ENCODE assay signal across 23 cellular contexts in genomic region chr15:70643783-70644125, GRCh38.
A peak's percentile ranks its signal among the peaks of the same experiment; 100 is the strongest.
DNase-seq lines count a peak whose midpoint lies in the region; ATAC-seq, FAIRE-seq and TF ChIP-seq lines count a peak whose summit lies in the region.
"Had no signal": no experiment of that assay in that cellular context is flagged by ENCODE, and none has a peak within 500 bp of the region (broad histone marks: within the 10 kb centered on the region; RNA-seq: fewer than 3 reads in every experiment).

No MANE protein-coding gene starts in this region.

- H2AFZ ChIP-seq in IMR-90 (replicated peaks; ENCODE audit: low read length, poor library complexity) (no peak overlapping the region), astrocyte (ENCODE audit: low read depth, low read length) (no peak overlapping the region)

- H3K9me1 ChIP-seq in IMR-90 (ENCODE audit: insufficient read depth, low read length), result peaks cover 7% of the 10 kb centered on the region

- no peak overlapping the region; the same call in 1 of the 2 replicates for H2AK5ac ChIP-seq in IMR-90 (ENCODE audit: low read depth, low read length)

- no peak overlapping the region; the same call in 1 of the 2 replicates for H3K18ac ChIP-seq in IMR-90 (ENCODE audit: low read depth, low read length)

- ATAC-seq in IMR-90 (ENCODE audit: low read depth) (peak; percentile 36), left colon (peak; percentile 81)
- ATAC-seq: activated CD4-positive, CD25-positive, alpha-beta regulatory T cell treated with anti-CD3 and anti-CD28 coated beads, Interleukin-2, amount 50 U/mL, for 24 hours; GM12878; stimulated activated memory B cell treated with anti-CD40 and anti-IgM and Interleukin-4, amounts not matched to agents 10 μg/mL and 1 μg/mL and 100 μg/mL, for 72 hours; T-helper 17 cell had no signal

- H3K27ac Mint-ChIP-seq in Caco-2 (ENCODE audit: unreplicated experiment) (peak overlapping the region; percentile 27), astrocyte (ENCODE audit: unreplicated experiment) (no peak overlapping the region)
- H3K27ac Mint-ChIP-seq in activated CD4-positive, alpha-beta memory T cell treated with anti-CD3 and anti-CD28 coated beads for 36 hours, result no peak overlapping the region
- H3K27ac Mint-ChIP-seq: activated naive CD4-positive, alpha-beta T cell treated with anti-CD3 and anti-CD28 coated beads for 36 hours; B cell; stimulated activated memory B cell treated with anti-CD40 and anti-IgM and Interleukin-4, amounts not matched to agents 10 μg/mL and 1 μg/mL and 100 μg/mL, for 72 hours; T-helper 17 cell had no signal

- H4K20me1 ChIP-seq in IMR-90 (ENCODE audit: insufficient read depth, low read length) (no peaks in the 10 kb centered on the region), astrocyte (ENCODE audit: insufficient read depth, low read length) (no peaks in the 10 kb centered on the region)

- peaks cover 32% of the 10 kb centered on the region for H3K4me1 Mint-ChIP-seq in Caco-2 (ENCODE audit: low read depth, unreplicated experiment)
- H3K4me1 Mint-ChIP-seq in astrocyte (ENCODE audit: low read depth, unreplicated experiment), result peaks cover 19% of the 10 kb centered on the region
- no peaks in the 10 kb centered on the region for H3K4me1 Mint-ChIP-seq in activated CD4-positive, alpha-beta memory T cell treated with anti-CD3 and anti-CD28 coated beads for 36 hours (ENCODE audit: low read depth)
- H3K4me1 Mint-ChIP-seq: B cell; stimulated activated memory B cell treated with anti-CD40 and anti-IgM and Interleukin-4, amounts not matched to agents 10 μg/mL and 1 μg/mL and 100 μg/mL, for 72 hours; T-helper 17 cell had no signal

- TF ChIP-seq CTCF in Caco-2 (IDR thresholded peaks at IDR 0.05; ENCODE audit: insufficient read depth in 1 of 2, low read depth in 1 of 2, low read length in 1 of 2, severe bottlenecking in 1 of 2, unreplicated experiment in 1 of 2) (no peak), IMR-90 (conservative IDR thresholded peaks at IDR 0.05; ENCODE audit: low read depth, low read length) (no peak), astrocyte (IDR thresholded peaks at IDR 0.05; ENCODE audit: insufficient read depth, low read depth, low read length) (no peak)

- BruUV-seq in Caco-2 (replicated peaks; lab: Mats Ljungman, UMichigan), result no TSS peak
- no TSS peak for BruUV-seq in IMR-90 (replicated peaks; lab: Mats Ljungman, UMichigan)

- H3K4me1 ChIP-seq in Caco-2 (peaks cover 24% of the 10 kb centered on the region), IMR-90 (ENCODE audit: control insufficient read depth, insufficient read depth, low read length) (peaks cover 9% of the 10 kb centered on the region), astrocyte (ENCODE audit: insufficient read depth, low read length) (peaks cover 7% of the 10 kb centered on the region)
- H3K4me1 ChIP-seq: upper lobe of left lung had no signal

- intact Hi-C loops in Caco-2 (cut with micrococcal nuclease; ENCODE audit: unreplicated experiment), result no loop called here
- intact Hi-C loops in IMR-90 (cut with micrococcal nuclease), result no loop called here
- intact Hi-C loops in left colon (cut with DNase I, micrococcal nuclease), result no loop called here
- intact Hi-C loops in activated CD4-positive, alpha-beta memory T cell treated with anti-CD3 and anti-CD28 coated beads for 36 hours (cut with micrococcal nuclease), result no loop called here

- peak overlapping the region; percentile 3; the same call in 1 of the 2 replicates for H3K56ac ChIP-seq in IMR-90 (ENCODE audit: extremely low read depth, insufficient read depth, low read length)

- TF ChIP-seq RAD21 in IMR-90 (IDR thresholded peaks at IDR 0.05; ENCODE audit: low read length), result no peak

- H3K4me2 ChIP-seq in IMR-90 (ENCODE audit: low read depth, low read length), result no peak overlapping the region
- H3K4me2 ChIP-seq in astrocyte (ENCODE audit: low read length), result peak overlapping the region; percentile 45

- H2AK9ac ChIP-seq in IMR-90 (replicated peaks; ENCODE audit: low read depth, low read length, poor library complexity), result no peak overlapping the region

- no CpG with 5 or more reads among the region's 1 CpG for WGBS in IMR-90 (ENCODE audit: extremely low coverage in 2 of 2, insufficient read length in 1 of 2), 2 experiments

- H3K27me3 ChIP-seq in Caco-2 (replicated peaks; ENCODE audit: control insufficient read depth, insufficient read depth, low read length) (no peaks in the 10 kb centered on the region), IMR-90 (ENCODE audit: control insufficient read depth, insufficient read depth, low read length) (no peaks in the 10 kb centered on the region), astrocyte (ENCODE audit: insufficient read depth, low read length) (no peaks in the 10 kb centered on the region)
- H3K27me3 ChIP-seq: Peyer's patch, upper lobe of left lung had no signal

- no peak overlapping the region for H4K5ac ChIP-seq in IMR-90 (ENCODE audit: low read depth, low read length)

- no peaks in the 10 kb centered on the region for H3K27me3 Mint-ChIP-seq in Caco-2 (ENCODE audit: insufficient read depth, unreplicated experiment)
- no peaks in the 10 kb centered on the region for H3K27me3 Mint-ChIP-seq in astrocyte (ENCODE audit: low read depth, unreplicated experiment)
- H3K27me3 Mint-ChIP-seq in activated CD4-positive, alpha-beta memory T cell treated with anti-CD3 and anti-CD28 coated beads for 36 hours, result peaks cover 3% of the 10 kb centered on the region

- FAIRE-seq in astrocyte (lab: Jason Lieb, UNC), result no peak
- FAIRE-seq: GM12878 had no signal

- H3K4me3 Mint-ChIP-seq in Caco-2 (ENCODE audit: unreplicated experiment) (peak overlapping the region; percentile 4), astrocyte (ENCODE audit: unreplicated experiment) (no peak overlapping the region)
- no peak overlapping the region for H3K4me3 Mint-ChIP-seq in activated CD4-positive, alpha-beta memory T cell treated with anti-CD3 and anti-CD28 coated beads for 36 hours
- H3K4me3 Mint-ChIP-seq: activated naive CD4-positive, alpha-beta T cell treated with anti-CD3 and anti-CD28 coated beads for 36 hours; B cell; stimulated activated memory B cell treated with anti-CD40 and anti-IgM and Interleukin-4, amounts not matched to agents 10 μg/mL and 1 μg/mL and 100 μg/mL, for 72 hours; T-helper 17 cell had no signal

- no peak for TF ChIP-seq POLR2A in IMR-90 (IDR thresholded peaks at IDR 0.05; ENCODE audit: low read depth, low read length)

- POLR2A ChIA-PET in Caco-2 (lab: Charles Lee) (no interaction called here), IMR-90 (lab: Charles Lee; ENCODE audit: unreplicated experiment) (no interaction called here)
- POLR2A ChIA-PET in activated CD4-positive, alpha-beta memory T cell treated with anti-CD3 and anti-CD28 coated beads for 36 hours (lab: Charles Lee), result no interaction called here

- no peak overlapping the region for H3K9ac ChIP-seq in IMR-90 (ENCODE audit: low read depth, low read length)
- no peak overlapping the region for H3K9ac ChIP-seq in astrocyte (ENCODE audit: low read length)

- H2BK15ac ChIP-seq in IMR-90 (ENCODE audit: low read depth, low read length), result no peak overlapping the region

- no peak overlapping the region for H2BK5ac ChIP-seq in IMR-90 (ENCODE audit: low read depth, low read length, poor library complexity, severe bottlenecking)

- H3K4me3 ChIP-seq in Caco-2 (ENCODE audit: low read depth, low read length) (no peak overlapping the region), IMR-90 (ENCODE audit: insufficient read depth, low read depth, low read length) (no peak overlapping the region), astrocyte (ENCODE audit: insufficient read depth, low read depth, low read length) (peak overlapping the region; percentile 9)
- H3K4me3 ChIP-seq: GM12878, Peyer's patch, upper lobe of left lung had no signal

- CTCF ChIA-PET in Caco-2 (lab: Charles Lee) (interaction anchor here (0.5 to 1.0 kb wide), 3 partner anchors 75 to 81 kb away, joined by 3 to 4 read pairs (median 3); no protein-coding TSS in a partner anchor), IMR-90 (lab: Yijun Ruan, JAX) (interaction anchor here (1.5 kb wide), 1 partner anchor 75 kb away, joined by 3 read pairs; no protein-coding TSS in a partner anchor)
- CTCF ChIA-PET in activated CD4-positive, alpha-beta memory T cell treated with anti-CD3 and anti-CD28 coated beads for 36 hours (lab: Charles Lee), result interaction anchor here (0.6 kb wide), 1 partner anchor 131 kb away, joined by 3 read pairs; no protein-coding TSS in a partner anchor

- H3K14ac ChIP-seq in IMR-90 (replicated peaks; ENCODE audit: low read depth, low read length), result peak overlapping the region; percentile 91

- H2BK20ac ChIP-seq in IMR-90 (ENCODE audit: low read depth, low read length), result peak overlapping the region; percentile 52

- peak overlapping the region; percentile 71 for H3K4ac ChIP-seq in IMR-90 (ENCODE audit: low read depth, low read length)

- H3K27ac ChIP-seq in IMR-90 (ENCODE audit: insufficient read depth, low read length) (no peak overlapping the region), astrocyte (ENCODE audit: low read depth, low read length) (no peak overlapping the region)
- H3K27ac ChIP-seq: Peyer's patch, upper lobe of left lung had no signal

- in situ Hi-C loops in IMR-90 (cut with MboI; ENCODE audit: low sequenced_read_pairs), result no loop called here

- peak overlapping the region; percentile 35; a peak in 3 of 4 replicates for H4K8ac ChIP-seq in IMR-90 (ENCODE audit: low read depth in 2 of 2, low read length in 2 of 2)

- dilution Hi-C loops in IMR-90 (cut with HindIII; ENCODE audit: low sequenced_read_pairs, unreplicated experiment), result no loop called here

- H3K36me3 Mint-ChIP-seq in Caco-2 (ENCODE audit: insufficient read depth, unreplicated experiment) (peaks cover 5% of the 10 kb centered on the region), astrocyte (ENCODE audit: low read depth, unreplicated experiment) (peaks cover 6% of the 10 kb centered on the region)
- no peaks in the 10 kb centered on the region for H3K36me3 Mint-ChIP-seq in activated CD4-positive, alpha-beta memory T cell treated with anti-CD3 and anti-CD28 coated beads for 36 hours
- H3K36me3 Mint-ChIP-seq: stimulated activated memory B cell treated with anti-CD40 and anti-IgM and Interleukin-4, amounts not matched to agents 10 μg/mL and 1 μg/mL and 100 μg/mL, for 72 hours had no signal

- DNase-seq in Caco-2, result peak in 1 of 2 experiments; percentile 22
- no peak for DNase-seq in IMR-90
- DNase-seq in astrocyte (ENCODE audit: low read depth), result peak; percentile 38
- DNase-seq in left colon, result no peak
- no peak for DNase-seq in activated CD4-positive, alpha-beta memory T cell treated with anti-CD3 and anti-CD28 coated beads for 36 hours
- no peak for DNase-seq in DMS153 treated with DMSO at 0.1 percent for 48 hours (lab: John Stamatoyannopoulos, UW; ENCODE audit: unreplicated experiment)
- DNase-seq in COLO668 (lab: John Stamatoyannopoulos, UW; ENCODE audit: unreplicated experiment), result no peak
- DNase-seq in effector CD4-positive, alpha-beta T cell, result no peak
- DNase-seq: activated CD8-positive, alpha-beta memory T cell treated with anti-CD3 and anti-CD28 coated beads, Interleukin-2, amount 50 U/mL, for 4 hours; activated naive CD4-positive, alpha-beta T cell treated with anti-CD3 and anti-CD28 coated beads for 36 hours; effector memory CD4-positive, alpha-beta T cell; islet precursor cell; Karpas-422; NCI-H187 treated with DMSO at 0.1 percent for 48 hours; NCI-H526 treated with DMSO at 0.1 percent for 48 hours; nucleus accumbens; Peyer's patch; T-helper 17 cell; upper lobe of left lung had no signal

- H3K9me3 Mint-ChIP-seq in Caco-2 (ENCODE audit: unreplicated experiment) (peaks cover 9% of the 10 kb centered on the region), astrocyte (ENCODE audit: unreplicated experiment) (no peaks in the 10 kb centered on the region)
- no peaks in the 10 kb centered on the region for H3K9me3 Mint-ChIP-seq in activated CD4-positive, alpha-beta memory T cell treated with anti-CD3 and anti-CD28 coated beads for 36 hours
- H3K9me3 Mint-ChIP-seq: activated naive CD4-positive, alpha-beta T cell treated with anti-CD3 and anti-CD28 coated beads for 36 hours; stimulated activated memory B cell treated with anti-CD40 and anti-IgM and Interleukin-4, amounts not matched to agents 10 μg/mL and 1 μg/mL and 100 μg/mL, for 72 hours had no signal

- H3K9me3 ChIP-seq in Caco-2 (no peaks in the 10 kb centered on the region), IMR-90 (ENCODE audit: control insufficient read depth, insufficient read depth, low read length) (no peaks in the 10 kb centered on the region), astrocyte (ENCODE audit: insufficient read depth, low read depth, low read length) (no peaks in the 10 kb centered on the region)
- H3K9me3 ChIP-seq: Peyer's patch, upper lobe of left lung had no signal

- peak overlapping the region; percentile 21; the same call in 1 of the 2 replicates for H4K91ac ChIP-seq in IMR-90 (ENCODE audit: insufficient read depth, low read depth, low read length)

- peak overlapping the region; percentile 48; the same call in 1 of the 2 replicates for H3K23ac ChIP-seq in IMR-90 (ENCODE audit: low read depth, low read length)

- H3K79me2 ChIP-seq in astrocyte (ENCODE audit: insufficient read depth, low read length), result no peaks in the 10 kb centered on the region

- H3K36me3 ChIP-seq in Caco-2 (ENCODE audit: control insufficient read depth, insufficient read depth, low read length), result no peaks in the 10 kb centered on the region
- no peaks in the 10 kb centered on the region; the same call in 1 of the 2 replicates for H3K36me3 ChIP-seq in IMR-90 (ENCODE audit: control insufficient read depth, insufficient read depth, low read length)
- no peaks in the 10 kb centered on the region for H3K36me3 ChIP-seq in astrocyte (ENCODE audit: insufficient read depth, low read length)
- H3K36me3 ChIP-seq: Peyer's patch, upper lobe of left lung had no signal

- H2BK120ac ChIP-seq in IMR-90 (ENCODE audit: low read depth, low read length), result peak overlapping the region; percentile 78

- H3K79me1 ChIP-seq in IMR-90 (ENCODE audit: low read depth in 1 of 2, low read length in 2 of 2), result no peaks in the 10 kb centered on the region
